In the genomic region with DNA sequence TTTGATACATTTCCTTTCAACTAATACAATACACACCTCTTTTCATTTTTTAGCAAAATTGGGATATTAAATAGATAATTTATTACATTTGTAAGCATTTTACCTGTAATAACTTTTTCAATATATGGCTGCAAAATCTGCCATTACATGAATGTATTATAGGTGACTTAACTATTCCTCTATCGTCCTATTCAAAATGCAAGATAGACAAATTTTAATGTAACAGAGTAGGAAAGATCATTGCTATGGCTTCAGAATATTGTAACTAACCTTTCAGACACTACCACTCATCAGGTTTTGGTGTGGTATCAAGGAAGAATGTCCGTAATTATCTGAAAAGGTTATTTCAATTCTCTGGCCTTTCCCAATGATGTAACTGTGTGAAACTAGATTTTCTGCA, we compare ENCODE assay signal across 1 cellular context.
TF ChIP-seq lines count a peak whose summit lies in the region.

No MANE protein-coding gene starts in this region.

TF ChIP-seq in HepG2, 621 proteins besides CTCF, POLR2A, EP300 and RAD21 (continued from another document):
- TF ChIP-seq SMC3 (IDR thresholded peaks at IDR 0.05; ENCODE audit: low read length) (no peak), ZNF615 (CRISPR knock-in tag; IDR thresholded peaks at IDR 0.05; ENCODE audit: borderline replicate concordance) (no peak), ZNF782 (CRISPR knock-in tag; IDR thresholded peaks at IDR 0.05; ENCODE audit: borderline replicate concordance) (no peak), ZNF17 (CRISPR knock-in tag; IDR thresholded peaks at IDR 0.05) (no peak), SP5 (CRISPR knock-in tag; IDR thresholded peaks at IDR 0.05; ENCODE audit: borderline replicate concordance, low read depth) (no peak), ZNF749 (CRISPR knock-in tag; IDR thresholded peaks at IDR 0.05; ENCODE audit: borderline replicate concordance) (no peak), ZNF234 (CRISPR knock-in tag; conservative IDR thresholded peaks at IDR 0.05) (no peak)
- TF ChIP-seq, protein P1, sequence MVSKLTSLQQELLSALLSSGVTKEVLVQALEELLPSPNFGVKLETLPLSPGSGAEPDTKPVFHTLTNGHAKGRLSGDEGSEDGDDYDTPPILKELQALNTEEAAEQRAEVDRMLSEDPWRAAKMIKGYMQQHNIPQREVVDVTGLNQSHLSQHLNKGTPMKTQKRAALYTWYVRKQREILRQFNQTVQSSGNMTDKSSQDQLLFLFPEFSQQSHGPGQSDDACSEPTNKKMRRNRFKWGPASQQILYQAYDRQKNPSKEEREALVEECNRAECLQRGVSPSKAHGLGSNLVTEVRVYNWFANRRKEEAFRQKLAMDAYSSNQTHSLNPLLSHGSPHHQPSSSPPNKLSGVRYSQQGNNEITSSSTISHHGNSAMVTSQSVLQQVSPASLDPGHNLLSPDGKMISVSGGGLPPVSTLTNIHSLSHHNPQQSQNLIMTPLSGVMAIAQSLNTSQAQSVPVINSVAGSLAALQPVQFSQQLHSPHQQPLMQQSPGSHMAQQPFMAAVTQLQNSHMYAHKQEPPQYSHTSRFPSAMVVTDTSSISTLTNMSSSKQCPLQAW (CRISPR knock-in tag; IDR thresholded peaks at IDR 0.05), result no peak
- TF ChIP-seq, protein P2, sequence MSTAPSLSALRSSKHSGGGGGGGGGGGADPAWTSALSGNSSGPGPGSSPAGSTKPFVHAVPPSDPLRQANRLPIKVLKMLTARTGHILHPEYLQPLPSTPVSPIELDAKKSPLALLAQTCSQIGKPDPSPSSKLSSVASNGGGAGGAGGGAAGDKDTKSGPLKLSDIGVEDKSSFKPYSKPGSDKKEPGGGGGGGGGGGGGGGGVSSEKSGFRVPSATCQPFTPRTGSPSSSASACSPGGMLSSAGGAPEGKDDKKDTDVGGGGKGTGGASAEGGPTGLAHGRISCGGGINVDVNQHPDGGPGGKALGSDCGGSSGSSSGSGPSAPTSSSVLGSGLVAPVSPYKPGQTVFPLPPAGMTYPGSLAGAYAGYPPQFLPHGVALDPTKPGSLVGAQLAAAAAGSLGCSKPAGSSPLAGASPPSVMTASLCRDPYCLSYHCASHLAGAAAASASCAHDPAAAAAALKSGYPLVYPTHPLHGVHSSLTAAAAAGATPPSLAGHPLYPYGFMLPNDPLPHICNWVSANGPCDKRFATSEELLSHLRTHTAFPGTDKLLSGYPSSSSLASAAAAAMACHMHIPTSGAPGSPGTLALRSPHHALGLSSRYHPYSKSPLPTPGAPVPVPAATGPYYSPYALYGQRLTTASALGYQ (CRISPR knock-in tag; IDR thresholded peaks at IDR 0.05), result no peak
